Comparison of ENCODE assay signal across 8 cellular contexts in the genomic region with DNA sequence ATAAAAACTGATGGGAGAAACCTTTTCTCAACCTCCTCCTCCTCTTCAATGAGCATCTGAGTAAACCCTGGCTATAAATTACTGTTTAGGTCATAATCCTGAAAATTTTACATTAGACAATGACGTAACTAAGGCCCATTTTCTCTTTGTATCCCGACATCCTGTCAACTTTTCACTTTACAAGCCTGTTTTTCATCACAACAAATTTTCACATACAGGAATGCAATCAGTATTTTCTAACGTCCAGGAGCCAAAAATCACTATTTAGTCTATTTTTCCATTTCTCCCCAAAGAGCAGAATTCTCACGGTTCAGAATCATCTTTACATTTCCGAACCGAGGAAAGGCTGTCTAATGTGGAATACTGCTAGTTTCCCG. TPM values are rescaled to one million over a fixed set of nuclear protein-coding genes. Genes with fewer than 3 reads are reported as not detected.
DNase-seq lines count a peak whose midpoint lies in the region; ATAC-seq and TF ChIP-seq lines count a peak whose summit lies in the region.

No MANE protein-coding gene starts in this region.

- no peaks in the 10 kb centered on the region for H3K27me3 ChIP-seq in iPS DF 6.9 (ENCODE audit: control insufficient read depth, insufficient read depth, low read length)

- H3K27me3 Mint-ChIP-seq in activated CD4-positive, alpha-beta T cell treated with anti-CD3 and anti-CD28 coated beads, Interleukin-2, amount 10 ng/mL, durations not matched to agents 7 days and 5 days = peaks cover 28% of the 10 kb centered on the region
- peaks cover 33% of the 10 kb centered on the region for H3K27me3 Mint-ChIP-seq in activated CD8-positive, alpha-beta T cell treated with anti-CD3 and anti-CD28 coated beads for 36 hours
- H3K27me3 Mint-ChIP-seq in stimulated activated memory B cell treated with anti-CD40 and anti-IgM and Interleukin-4, amounts not matched to agents 10 μg/mL and 1 μg/mL and 100 μg/mL, for 72 hours = peaks cover 42% of the 10 kb centered on the region

- no CpG with 5 or more reads among the region's 7 CpGs for WGBS in iPS DF 6.9 (ENCODE audit: insufficient coverage, insufficient read length)

- POLR2A ChIA-PET in activated CD4-positive, alpha-beta T cell treated with anti-CD3 and anti-CD28 coated beads, Interleukin-2, amount 10 ng/mL, durations not matched to agents 7 days and 5 days (lab: Charles Lee) = no interaction called here
- POLR2A ChIA-PET in activated CD8-positive, alpha-beta T cell treated with anti-CD3 and anti-CD28 coated beads for 36 hours (lab: Charles Lee) = no interaction called here

- no peak overlapping the region for H3K27ac ChIP-seq in iPS DF 6.9 (ENCODE audit: low read length)

- DNase-seq in activated CD4-positive, alpha-beta T cell treated with anti-CD3 and anti-CD28 coated beads, Interleukin-2, amount 10 ng/mL, durations not matched to agents 7 days and 5 days = no peak
- DNase-seq in activated CD4-positive, alpha-beta T cell treated with anti-CD3 and anti-CD28 coated beads for 1 hour = no peak
- no peak for DNase-seq in activated CD8-positive, alpha-beta T cell treated with anti-CD3 and anti-CD28 coated beads for 36 hours
- no peak for DNase-seq in iPS DF 6.9 (ENCODE audit: low read depth, low spot score)
- no peak for DNase-seq in activated effector memory CD4-positive, alpha-beta T cell treated with anti-CD3 and anti-CD28 coated beads, Interleukin-2, amount 50 U/mL, for 16 hours

- H3K4me3 Mint-ChIP-seq in activated CD4-positive, alpha-beta T cell treated with anti-CD3 and anti-CD28 coated beads, Interleukin-2, amount 10 ng/mL, durations not matched to agents 7 days and 5 days = peak overlapping the region; percentile 70
- H3K4me3 Mint-ChIP-seq in activated CD8-positive, alpha-beta T cell treated with anti-CD3 and anti-CD28 coated beads for 36 hours = peak overlapping the region; percentile 68
- peak overlapping the region; percentile 56 for H3K4me3 Mint-ChIP-seq in stimulated activated memory B cell treated with anti-CD40 and anti-IgM and Interleukin-4, amounts not matched to agents 10 μg/mL and 1 μg/mL and 100 μg/mL, for 72 hours

- H3K4me1 Mint-ChIP-seq in activated CD4-positive, alpha-beta T cell treated with anti-CD3 and anti-CD28 coated beads, Interleukin-2, amount 10 ng/mL, durations not matched to agents 7 days and 5 days = peaks cover 34% of the 10 kb centered on the region
- peaks cover 19% of the 10 kb centered on the region for H3K4me1 Mint-ChIP-seq in activated CD8-positive, alpha-beta T cell treated with anti-CD3 and anti-CD28 coated beads for 36 hours (ENCODE audit: low read depth)
- peaks cover 14% of the 10 kb centered on the region for H3K4me1 Mint-ChIP-seq in stimulated activated memory B cell treated with anti-CD40 and anti-IgM and Interleukin-4, amounts not matched to agents 10 μg/mL and 1 μg/mL and 100 μg/mL, for 72 hours

- H3K27ac Mint-ChIP-seq in activated CD4-positive, alpha-beta T cell treated with anti-CD3 and anti-CD28 coated beads, Interleukin-2, amount 10 ng/mL, durations not matched to agents 7 days and 5 days = peak overlapping the region; percentile 7
- H3K27ac Mint-ChIP-seq in activated CD8-positive, alpha-beta T cell treated with anti-CD3 and anti-CD28 coated beads for 36 hours = peak overlapping the region; percentile 29
- no peak overlapping the region for H3K27ac Mint-ChIP-seq in stimulated activated memory B cell treated with anti-CD40 and anti-IgM and Interleukin-4, amounts not matched to agents 10 μg/mL and 1 μg/mL and 100 μg/mL, for 72 hours

- ATAC-seq in activated CD8-positive, alpha-beta T cell treated with anti-CD3 and anti-CD28 coated beads for 36 hours = no peak
- no peak for ATAC-seq in stimulated activated memory B cell treated with anti-CD40 and anti-IgM and Interleukin-4, amounts not matched to agents 10 μg/mL and 1 μg/mL and 100 μg/mL, for 72 hours
- ATAC-seq in GM21367 (IDR thresholded peaks at IDR 0.05; ENCODE audit: unreplicated experiment) (no peak), GM21360 (IDR thresholded peaks at IDR 0.05; ENCODE audit: unreplicated experiment) (no peak)

- H3K4me1 ChIP-seq in iPS DF 6.9 (ENCODE audit: control insufficient read depth, insufficient read depth, low read length) = peaks cover 1% of the 10 kb centered on the region; the same call in 1 of the 2 replicates

- CTCF ChIA-PET in activated CD4-positive, alpha-beta T cell treated with anti-CD3 and anti-CD28 coated beads, Interleukin-2, amount 10 ng/mL, durations not matched to agents 7 days and 5 days (lab: Charles Lee) = interaction anchor here (0.6 kb wide), 1 partner anchor 277 kb away, joined by 3 read pairs; no protein-coding TSS in a partner anchor
- CTCF ChIA-PET in activated CD8-positive, alpha-beta T cell treated with anti-CD3 and anti-CD28 coated beads for 36 hours (lab: Charles Lee) = no interaction called here

- H3K9me3 Mint-ChIP-seq in activated CD4-positive, alpha-beta T cell treated with anti-CD3 and anti-CD28 coated beads, Interleukin-2, amount 10 ng/mL, durations not matched to agents 7 days and 5 days = no peaks in the 10 kb centered on the region
- H3K9me3 Mint-ChIP-seq in activated CD8-positive, alpha-beta T cell treated with anti-CD3 and anti-CD28 coated beads for 36 hours = no peaks in the 10 kb centered on the region
- H3K9me3 Mint-ChIP-seq in stimulated activated memory B cell treated with anti-CD40 and anti-IgM and Interleukin-4, amounts not matched to agents 10 μg/mL and 1 μg/mL and 100 μg/mL, for 72 hours = no peaks in the 10 kb centered on the region

- peak overlapping the region; percentile 77; the same call in 1 of the 2 replicates for H3K4me3 ChIP-seq in iPS DF 6.9 (ENCODE audit: low read length)

- intact Hi-C loops in activated CD8-positive, alpha-beta T cell treated with anti-CD3 and anti-CD28 coated beads for 36 hours (cut with micrococcal nuclease) = loop anchor here (10.0 kb wide), 1 partner anchor 122 kb away; no protein-coding TSS in a partner anchor

- no peaks in the 10 kb centered on the region for H3K9me3 ChIP-seq in iPS DF 6.9 (ENCODE audit: control insufficient read depth, insufficient read depth, low read length)

- H3K36me3 ChIP-seq in iPS DF 6.9 (ENCODE audit: control insufficient read depth, insufficient read depth, low read length) = no peaks in the 10 kb centered on the region

- H3K36me3 Mint-ChIP-seq in activated CD4-positive, alpha-beta T cell treated with anti-CD3 and anti-CD28 coated beads, Interleukin-2, amount 10 ng/mL, durations not matched to agents 7 days and 5 days (ENCODE audit: low read depth) = peaks cover 2% of the 10 kb centered on the region
- H3K36me3 Mint-ChIP-seq in activated CD8-positive, alpha-beta T cell treated with anti-CD3 and anti-CD28 coated beads for 36 hours (ENCODE audit: low read depth) = no peaks in the 10 kb centered on the region
- H3K36me3 Mint-ChIP-seq in stimulated activated memory B cell treated with anti-CD40 and anti-IgM and Interleukin-4, amounts not matched to agents 10 μg/mL and 1 μg/mL and 100 μg/mL, for 72 hours = no peaks in the 10 kb centered on the region

- TF ChIP-seq CTCF in activated CD8-positive, alpha-beta T cell treated with anti-CD3 and anti-CD28 coated beads for 36 hours (IDR thresholded peaks at IDR 0.05) = no peak

RNA-seq across cellular contexts. Expression of a gene that starts 1.2 kb away (rescaled TPM):
- total RNA-seq in activated CD4-positive, alpha-beta T cell treated with anti-CD3 and anti-CD28 coated beads, Interleukin-2, amount 10 ng/mL, durations not matched to agents 7 days and 5 days = 1 to 10 TPM; 1.3 to 2.9 TPM
- total RNA-seq in activated CD8-positive, alpha-beta T cell treated with anti-CD3 and anti-CD28 coated beads for 36 hours = 1 to 10 TPM; 2.8 to 4.4 TPM

RNA-seq across cellular contexts. Expression of a gene that starts 45.9 kb away (rescaled TPM):
- 10 to 100 TPM; 16.2 to 19.2 TPM for total RNA-seq in activated CD4-positive, alpha-beta T cell treated with anti-CD3 and anti-CD28 coated beads, Interleukin-2, amount 10 ng/mL, durations not matched to agents 7 days and 5 days
- total RNA-seq in activated CD8-positive, alpha-beta T cell treated with anti-CD3 and anti-CD28 coated beads for 36 hours = 10 to 100 TPM; 11.9 to 12.5 TPM

RNA-seq across cellular contexts. Expression of a gene that starts 46.2 kb away (rescaled TPM):
- total RNA-seq in activated CD4-positive, alpha-beta T cell treated with anti-CD3 and anti-CD28 coated beads, Interleukin-2, amount 10 ng/mL, durations not matched to agents 7 days and 5 days = 100 to 1,000 TPM; 112 to 133 TPM
- 100 to 1,000 TPM; 105 to 113 TPM for total RNA-seq in activated CD8-positive, alpha-beta T cell treated with anti-CD3 and anti-CD28 coated beads for 36 hours
